In the genomic region with DNA sequence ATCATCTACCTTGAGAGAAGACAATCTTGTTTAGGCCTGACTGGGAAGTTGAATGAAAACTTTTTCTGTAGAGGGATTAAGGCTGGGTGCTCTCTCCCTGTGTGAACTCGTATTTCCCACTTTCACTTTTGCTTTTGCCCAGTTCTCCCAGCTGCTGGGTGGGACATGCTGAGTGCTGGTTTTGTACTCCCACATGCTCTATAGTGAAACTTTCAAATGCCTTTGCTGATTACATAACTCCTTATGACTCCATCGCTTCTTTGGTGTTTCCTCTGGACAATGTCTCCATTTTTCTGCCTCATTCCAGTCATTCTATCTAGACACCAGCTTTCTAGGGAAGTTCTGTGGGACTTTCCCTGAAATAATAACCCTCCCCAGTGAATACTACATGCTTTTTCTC, we compare ENCODE assay signal across 1 cellular context.
TF ChIP-seq lines count a peak whose summit lies in the region.

No MANE protein-coding gene starts in this region.

TF ChIP-seq in GM23338, 12 proteins besides CTCF, POLR2A, EP300 and RAD21 (continued from another document):
- TF ChIP-seq, protein P1, sequence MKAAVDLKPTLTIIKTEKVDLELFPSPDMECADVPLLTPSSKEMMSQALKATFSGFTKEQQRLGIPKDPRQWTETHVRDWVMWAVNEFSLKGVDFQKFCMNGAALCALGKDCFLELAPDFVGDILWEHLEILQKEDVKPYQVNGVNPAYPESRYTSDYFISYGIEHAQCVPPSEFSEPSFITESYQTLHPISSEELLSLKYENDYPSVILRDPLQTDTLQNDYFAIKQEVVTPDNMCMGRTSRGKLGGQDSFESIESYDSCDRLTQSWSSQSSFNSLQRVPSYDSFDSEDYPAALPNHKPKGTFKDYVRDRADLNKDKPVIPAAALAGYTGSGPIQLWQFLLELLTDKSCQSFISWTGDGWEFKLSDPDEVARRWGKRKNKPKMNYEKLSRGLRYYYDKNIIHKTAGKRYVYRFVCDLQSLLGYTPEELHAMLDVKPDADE (IDR thresholded peaks at IDR 0.05) = no peak
- TF ChIP-seq EZH2phosphoT487 (IDR thresholded peaks at IDR 0.05; ENCODE audit: unreplicated experiment) = no peak
- TF ChIP-seq STAT1 (IDR thresholded peaks at IDR 0.05; ENCODE audit: unreplicated experiment) = no peak
- TF ChIP-seq CREB1 (CRISPR knock-in tag; IDR thresholded peaks at IDR 0.05; ENCODE audit: low read depth) = no peak
TF ChIP-seq in GM23338: peak in this region for 0.
